Comparison of ENCODE assay signal across 8 cellular contexts in genomic region chr2:173966274-173967098, GRCh38. TPM values are rescaled to one million over a fixed set of nuclear protein-coding genes. Genes with fewer than 3 reads are reported as not detected.
DNase-seq lines count a peak whose midpoint lies in the region; ATAC-seq, FAIRE-seq and TF ChIP-seq lines count a peak whose summit lies in the region.

No MANE protein-coding gene starts in this region.

- dilution Hi-C loops in keratinocyte (cut with MboI; ENCODE audit: extremely low pct_ligation_motif_present, low sequenced_read_pairs) = no loop called here

- no peaks in the 10 kb centered on the region for H3K27me3 ChIP-seq in keratinocyte (ENCODE audit: control insufficient read depth, extremely low read depth, insufficient read depth, low read length)
- H3K27me3 ChIP-seq in suprapubic skin = no peaks in the 10 kb centered on the region

- H3K4me3 ChIP-seq in keratinocyte (ENCODE audit: control insufficient read depth in 2 of 3, extremely low read depth in 1 of 3, insufficient read depth in 2 of 3, low read depth in 1 of 3, low read length in 3 of 3) = peak overlapping the region; percentile 82 to 93 (median 90)
- peak overlapping the region; percentile 98 for H3K4me3 ChIP-seq in suprapubic skin

- H2AFZ ChIP-seq in keratinocyte (ENCODE audit: control insufficient read depth, low read length) = peak overlapping the region; percentile 89

- peak; percentile 52 for FAIRE-seq in keratinocyte (lab: Jason Lieb, UNC)

- POLR2A ChIA-PET in activated CD4-positive, alpha-beta T cell treated with anti-CD3 and anti-CD28 coated beads for 36 hours (lab: Charles Lee) = no interaction called here

- no peaks in the 10 kb centered on the region for H3K27me3 Mint-ChIP-seq in activated CD4-positive, alpha-beta T cell treated with anti-CD3 and anti-CD28 coated beads for 36 hours
- H3K27me3 Mint-ChIP-seq in activated T-helper 2 cell treated with anti-CD3 and anti-CD28 coated beads, Interferon-gamma antibody, Interleukin-2, Interleukin-4, amounts not matched to agents 10 μg/mL and 5 μg/mL and 100 μg/mL, durations not matched to agents 14 hours and 24 hours and 36 hours (ENCODE audit: low read depth) = no peaks in the 10 kb centered on the region

- TF ChIP-seq EP300 in suprapubic skin (IDR thresholded peaks at IDR 0.05) = no peak

- no peak for DNase-seq in activated CD4-positive, alpha-beta T cell treated with anti-CD3 and anti-CD28 coated beads for 36 hours
- no peak for DNase-seq in activated CD4-positive, alpha-beta T cell treated with anti-CD3 and anti-CD28 coated beads, Interleukin-2, amount 50 U/mL, for 4 hours
- DNase-seq in activated T-helper 2 cell treated with anti-CD3 and anti-CD28 coated beads, Interferon-gamma antibody, Interleukin-2, Interleukin-4, amounts not matched to agents 10 μg/mL and 5 μg/mL and 100 μg/mL, durations not matched to agents 14 hours and 24 hours and 36 hours (ENCODE audit: low spot score) = no peak
- no peak for DNase-seq in keratinocyte (ENCODE audit: low read depth, low spot score)
- DNase-seq in suprapubic skin (ENCODE audit: low spot score in 2 of 2) = no peak
- DNase-seq in MV-4-11 (lab: John Stamatoyannopoulos, UW) = no peak
- no peak for DNase-seq in HPDE6-E6E7 (ENCODE audit: extremely low spot score)

- peaks cover 21% of the 10 kb centered on the region for H3K79me2 ChIP-seq in keratinocyte (ENCODE audit: control insufficient read depth, insufficient read depth, low read length)

- H3K36me3 ChIP-seq in keratinocyte (ENCODE audit: control insufficient read depth in 2 of 2, extremely low read depth in 1 of 2, insufficient read depth in 2 of 2, low read length in 2 of 2) = no peaks in the 10 kb centered on the region
- no peaks in the 10 kb centered on the region for H3K36me3 ChIP-seq in suprapubic skin

- ATAC-seq in activated CD4-positive, alpha-beta T cell treated with anti-CD3 and anti-CD28 coated beads for 36 hours = no peak
- ATAC-seq in HG03039 (IDR thresholded peaks at IDR 0.05; ENCODE audit: unreplicated experiment) = no peak

- no peaks in the 10 kb centered on the region for H3K9me1 ChIP-seq in keratinocyte (ENCODE audit: control insufficient read depth, extremely low read depth, insufficient read depth, low read length)

- peaks cover 21% of the 10 kb centered on the region for H3K36me3 Mint-ChIP-seq in activated CD4-positive, alpha-beta T cell treated with anti-CD3 and anti-CD28 coated beads for 36 hours (ENCODE audit: low read depth)
- peaks cover 19% of the 10 kb centered on the region for H3K36me3 Mint-ChIP-seq in activated T-helper 2 cell treated with anti-CD3 and anti-CD28 coated beads, Interferon-gamma antibody, Interleukin-2, Interleukin-4, amounts not matched to agents 10 μg/mL and 5 μg/mL and 100 μg/mL, durations not matched to agents 14 hours and 24 hours and 36 hours (ENCODE audit: low read depth)

- H3K4me3 Mint-ChIP-seq in activated CD4-positive, alpha-beta T cell treated with anti-CD3 and anti-CD28 coated beads for 36 hours = peak overlapping the region; percentile 79
- peak overlapping the region; percentile 86 for H3K4me3 Mint-ChIP-seq in activated T-helper 2 cell treated with anti-CD3 and anti-CD28 coated beads, Interferon-gamma antibody, Interleukin-2, Interleukin-4, amounts not matched to agents 10 μg/mL and 5 μg/mL and 100 μg/mL, durations not matched to agents 14 hours and 24 hours and 36 hours (ENCODE audit: low read depth)

- H3K4me2 ChIP-seq in keratinocyte (ENCODE audit: control insufficient read depth, extremely low read depth, insufficient read depth, low read depth, low read length) = peak overlapping the region; percentile 98

- no peaks in the 10 kb centered on the region for H3K9me3 Mint-ChIP-seq in activated CD4-positive, alpha-beta T cell treated with anti-CD3 and anti-CD28 coated beads for 36 hours (ENCODE audit: low read depth)
- no peaks in the 10 kb centered on the region for H3K9me3 Mint-ChIP-seq in activated T-helper 2 cell treated with anti-CD3 and anti-CD28 coated beads, Interferon-gamma antibody, Interleukin-2, Interleukin-4, amounts not matched to agents 10 μg/mL and 5 μg/mL and 100 μg/mL, durations not matched to agents 14 hours and 24 hours and 36 hours

- CTCF ChIA-PET in activated CD4-positive, alpha-beta T cell treated with anti-CD3 and anti-CD28 coated beads for 36 hours (lab: Charles Lee) = no interaction called here

- H3K27ac Mint-ChIP-seq in activated CD4-positive, alpha-beta T cell treated with anti-CD3 and anti-CD28 coated beads for 36 hours = peak overlapping the region; percentile 100
- H3K27ac Mint-ChIP-seq in activated T-helper 2 cell treated with anti-CD3 and anti-CD28 coated beads, Interferon-gamma antibody, Interleukin-2, Interleukin-4, amounts not matched to agents 10 μg/mL and 5 μg/mL and 100 μg/mL, durations not matched to agents 14 hours and 24 hours and 36 hours = peak overlapping the region; percentile 92

- TF ChIP-seq CTCF in keratinocyte (optimal IDR thresholded peaks at IDR 0.05 in 1 of 3, IDR thresholded peaks at IDR 0.05 in 1 of 3, conservative IDR thresholded peaks at IDR 0.05 in 1 of 3; ENCODE audit: extremely low read depth in 1 of 3, insufficient read depth in 2 of 3, low read length in 3 of 3) (no peak), suprapubic skin (IDR thresholded peaks at IDR 0.05) (no peak)

- no peaks in the 10 kb centered on the region for H4K20me1 ChIP-seq in keratinocyte (ENCODE audit: control insufficient read depth, extremely low read depth, insufficient read depth, low read length)

- no peaks in the 10 kb centered on the region for H3K9me3 ChIP-seq in keratinocyte (ENCODE audit: control insufficient read depth, low read depth, low read length)
- H3K9me3 ChIP-seq in suprapubic skin = no peaks in the 10 kb centered on the region

- H3K4me1 Mint-ChIP-seq in activated CD4-positive, alpha-beta T cell treated with anti-CD3 and anti-CD28 coated beads for 36 hours = peaks cover 29% of the 10 kb centered on the region
- H3K4me1 Mint-ChIP-seq in activated T-helper 2 cell treated with anti-CD3 and anti-CD28 coated beads, Interferon-gamma antibody, Interleukin-2, Interleukin-4, amounts not matched to agents 10 μg/mL and 5 μg/mL and 100 μg/mL, durations not matched to agents 14 hours and 24 hours and 36 hours (ENCODE audit: low read depth) = peaks cover 32% of the 10 kb centered on the region

- intact Hi-C loops in activated CD4-positive, alpha-beta T cell treated with anti-CD3 and anti-CD28 coated beads for 36 hours (cut with DNase I, micrococcal nuclease) = loop anchor here in 1 of 2 experiments (10.0 kb wide), 2 partner anchors 278 to 368 kb away; partner anchors contain the start of genes OLA1 and SP9
- intact Hi-C loops in activated T-helper 2 cell treated with anti-CD3 and anti-CD28 coated beads, Interferon-gamma antibody, Interleukin-2, Interleukin-4, amounts not matched to agents 10 μg/mL and 5 μg/mL and 100 μg/mL, durations not matched to agents 14 hours and 24 hours and 36 hours (cut with micrococcal nuclease) = loop anchor here (10.0 kb wide), 4 partner anchors 128 to 832 kb away; partner anchors contain the start of genes GPR155 and WIPF1

- H3K9ac ChIP-seq in keratinocyte (ENCODE audit: control insufficient read depth, extremely low read depth, insufficient read depth, low read length) = peak overlapping the region; percentile 96

- peaks cover 9% of the 10 kb centered on the region for H3K4me1 ChIP-seq in keratinocyte (ENCODE audit: control insufficient read depth, extremely low read depth, insufficient read depth, low read length)
- peaks cover 22% of the 10 kb centered on the region for H3K4me1 ChIP-seq in suprapubic skin

- WGBS in suprapubic skin = 50% methylated on average over 8 of the region's 8 CpGs

- H3K27ac ChIP-seq in keratinocyte (ENCODE audit: control insufficient read depth, insufficient read depth, low read length) (peak overlapping the region; percentile 95), suprapubic skin (peak overlapping the region; percentile 100)

- TF ChIP-seq POLR2A in suprapubic skin (IDR thresholded peaks at IDR 0.05) = no peak

RNA-seq across cellular contexts. Expression of gene SP3, which starts 1.3 kb away (rescaled TPM):
- total RNA-seq in activated CD4-positive, alpha-beta T cell treated with anti-CD3 and anti-CD28 coated beads for 36 hours = 10 to 100 TPM; 83.8 to 91.4 TPM
- total RNA-seq in activated T-helper 2 cell treated with anti-CD3 and anti-CD28 coated beads, Interferon-gamma antibody, Interleukin-2, Interleukin-4, amounts not matched to agents 10 μg/mL and 5 μg/mL and 100 μg/mL, durations not matched to agents 14 hours and 24 hours and 36 hours = 104 and 105 TPM in 2 replicates
- polyA plus RNA-seq in keratinocyte = 31.9 to 46.7 TPM (median 39.3 TPM) in 3 replicates
- 14.9 TPM for polyA plus RNA-seq in keratinocyte (2011; ENCODE audit: low read depth)
- polyA plus RNA-seq in keratinocyte (2011; cell fraction: cytosol; rRNA removed) = 13.6 and 34.9 TPM in 2 replicates
- polyA plus RNA-seq in keratinocyte (2011; cell fraction: nucleus; rRNA removed) = 27.6 and 29.2 TPM in 2 replicates
- polyA plus RNA-seq in keratinocyte (2012; ENCODE audit: low replicate concordance) = 24.9 and 25.4 TPM in 2 replicates
- 25.9 to 93.0 TPM (median 54.3 TPM) in 3 replicates for polyA minus RNA-seq in keratinocyte
- polyA minus RNA-seq in keratinocyte (2011; cell fraction: cytosol; rRNA and poly(A)+ RNA removed) = 17.8 TPM
- 35.9 and 68.2 TPM in 2 replicates for polyA minus RNA-seq in keratinocyte (2011; cell fraction: nucleus; rRNA and poly(A)+ RNA removed)
- total RNA-seq in suprapubic skin = 100 to 1,000 TPM in 3 of 4 donors, 10 to 100 TPM in 1; 99.6 to 151 (median 113) TPM
